In the genomic region with DNA sequence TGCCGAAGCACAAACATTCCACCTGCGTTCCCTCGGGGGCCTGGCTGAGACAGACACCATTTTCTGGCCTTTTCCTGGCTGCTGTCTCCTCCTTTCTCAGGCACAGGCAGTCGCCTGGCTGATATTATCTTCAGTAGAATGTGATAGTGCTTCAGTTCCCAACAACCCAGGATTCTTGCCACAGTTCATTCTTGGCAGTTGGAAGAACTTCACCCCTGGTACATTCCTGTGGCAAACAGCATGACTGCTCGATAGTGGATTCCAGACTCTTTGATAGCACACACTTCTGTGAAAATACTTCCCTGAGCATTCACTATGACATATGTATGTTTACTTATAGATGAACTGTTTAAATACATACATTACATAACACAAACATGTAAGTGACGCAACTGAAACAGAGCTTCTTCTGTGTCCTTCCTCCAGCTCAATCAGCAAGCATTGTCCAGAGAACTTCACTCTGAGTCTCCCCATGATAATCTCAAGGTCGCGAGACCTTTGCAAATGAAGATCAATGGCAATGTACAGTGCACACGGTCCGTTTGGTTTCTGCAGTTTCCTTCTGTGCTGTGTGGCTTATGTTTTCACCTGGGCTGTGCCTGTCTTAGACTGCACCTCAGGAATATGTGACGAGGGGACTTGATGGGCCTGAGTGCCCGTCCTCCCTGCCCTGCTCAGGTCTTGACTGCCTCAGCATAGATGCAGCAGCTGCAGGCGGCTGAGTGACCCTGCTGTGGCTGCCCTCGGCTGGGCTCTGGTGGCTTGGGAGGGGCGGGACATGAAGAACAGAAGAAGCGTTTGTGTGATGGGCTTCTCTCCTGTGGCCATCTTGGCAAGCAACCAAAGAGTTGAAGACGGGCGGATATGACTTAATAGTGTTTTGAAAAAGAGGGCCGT, we compare ENCODE assay signal across 1 cellular context.
TF ChIP-seq lines count a peak whose summit lies in the region.

No MANE protein-coding gene starts in this region.

TF ChIP-seq in HepG2, 621 proteins besides CTCF, POLR2A, EP300 and RAD21 (continued from another document and continues in another):
- TF ChIP-seq REST (IDR thresholded peaks at IDR 0.05; ENCODE audit: borderline replicate concordance in 1 of 2, low read depth in 1 of 2, low read length in 2 of 2) (peak in 1 of 2 experiments; percentile 51; a peak in 1 of 4 replicates), JUNB (CRISPR knock-in tag; IDR thresholded peaks at IDR 0.05; ENCODE audit: borderline replicate concordance) (0 out of 2 replicates have a peak, but pooled peaks have one; percentile 13), ZNF460 (CRISPR knock-in tag; IDR thresholded peaks at IDR 0.05; ENCODE audit: borderline replicate concordance) (no peak), TOPORS (CRISPR knock-in tag; IDR thresholded peaks at IDR 0.05) (no peak), ZHX1 (CRISPR knock-in tag; IDR thresholded peaks at IDR 0.05; ENCODE audit: low read depth) (peak; percentile 74), SAP130 (CRISPR knock-in tag; IDR thresholded peaks at IDR 0.05; ENCODE audit: low read depth) (peak; percentile 70), ARID5B (CRISPR knock-in tag; IDR thresholded peaks at IDR 0.05) (peak; percentile 98), TRIM24 (CRISPR knock-in tag; IDR thresholded peaks at IDR 0.05) (peak; percentile 70; the same call in 1 of the 2 replicates), SKI (IDR thresholded peaks at IDR 0.05; ENCODE audit: partially characterized antibody) (peak; percentile 61), DBP (CRISPR knock-in tag; IDR thresholded peaks at IDR 0.05; ENCODE audit: not compliant biosample characterization) (no peak), SNAI1 (CRISPR knock-in tag; IDR thresholded peaks at IDR 0.05; ENCODE audit: borderline replicate concordance) (no peak; the same call in 1 of the 2 replicates), CBFB (CRISPR knock-in tag; IDR thresholded peaks at IDR 0.05) (peak; percentile 14; the same call in 1 of the 2 replicates), PRDM10 (CRISPR knock-in tag; IDR thresholded peaks at IDR 0.05; ENCODE audit: low read depth) (peak; percentile 68; the same call in 1 of the 2 replicates), ZBTB1 (CRISPR knock-in tag; IDR thresholded peaks at IDR 0.05; ENCODE audit: borderline replicate concordance) (no peak), ZMYM2 (CRISPR knock-in tag; IDR thresholded peaks at IDR 0.05) (0 out of 2 replicates have a peak, but pooled peaks have one; percentile 36), RFX5 (IDR thresholded peaks at IDR 0.05; ENCODE audit: low read depth, low read length) (peak; percentile 57; the same call in 1 of the 2 replicates)
- TF ChIP-seq, protein P1, sequence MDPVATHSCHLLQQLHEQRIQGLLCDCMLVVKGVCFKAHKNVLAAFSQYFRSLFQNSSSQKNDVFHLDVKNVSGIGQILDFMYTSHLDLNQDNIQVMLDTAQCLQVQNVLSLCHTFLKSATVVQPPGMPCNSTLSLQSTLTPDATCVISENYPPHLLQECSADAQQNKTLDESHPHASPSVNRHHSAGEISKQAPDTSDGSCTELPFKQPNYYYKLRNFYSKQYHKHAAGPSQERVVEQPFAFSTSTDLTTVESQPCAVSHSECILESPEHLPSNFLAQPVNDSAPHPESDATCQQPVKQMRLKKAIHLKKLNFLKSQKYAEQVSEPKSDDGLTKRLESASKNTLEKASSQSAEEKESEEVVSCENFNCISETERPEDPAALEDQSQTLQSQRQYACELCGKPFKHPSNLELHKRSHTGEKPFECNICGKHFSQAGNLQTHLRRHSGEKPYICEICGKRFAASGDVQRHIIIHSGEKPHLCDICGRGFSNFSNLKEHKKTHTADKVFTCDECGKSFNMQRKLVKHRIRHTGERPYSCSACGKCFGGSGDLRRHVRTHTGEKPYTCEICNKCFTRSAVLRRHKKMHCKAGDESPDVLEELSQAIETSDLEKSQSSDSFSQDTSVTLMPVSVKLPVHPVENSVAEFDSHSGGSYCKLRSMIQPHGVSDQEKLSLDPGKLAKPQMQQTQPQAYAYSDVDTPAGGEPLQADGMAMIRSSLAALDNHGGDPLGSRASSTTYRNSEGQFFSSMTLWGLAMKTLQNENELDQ (CRISPR knock-in tag; IDR thresholded peaks at IDR 0.05; ENCODE audit: borderline replicate concordance) = no peak
- TF ChIP-seq, protein P2, sequence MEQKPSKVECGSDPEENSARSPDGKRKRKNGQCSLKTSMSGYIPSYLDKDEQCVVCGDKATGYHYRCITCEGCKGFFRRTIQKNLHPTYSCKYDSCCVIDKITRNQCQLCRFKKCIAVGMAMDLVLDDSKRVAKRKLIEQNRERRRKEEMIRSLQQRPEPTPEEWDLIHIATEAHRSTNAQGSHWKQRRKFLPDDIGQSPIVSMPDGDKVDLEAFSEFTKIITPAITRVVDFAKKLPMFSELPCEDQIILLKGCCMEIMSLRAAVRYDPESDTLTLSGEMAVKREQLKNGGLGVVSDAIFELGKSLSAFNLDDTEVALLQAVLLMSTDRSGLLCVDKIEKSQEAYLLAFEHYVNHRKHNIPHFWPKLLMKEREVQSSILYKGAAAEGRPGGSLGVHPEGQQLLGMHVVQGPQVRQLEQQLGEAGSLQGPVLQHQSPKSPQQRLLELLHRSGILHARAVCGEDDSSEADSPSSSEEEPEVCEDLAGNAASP (CRISPR knock-in tag; IDR thresholded peaks at IDR 0.05; ENCODE audit: borderline replicate concordance) = peak; percentile 73
- TF ChIP-seq, protein P3, sequence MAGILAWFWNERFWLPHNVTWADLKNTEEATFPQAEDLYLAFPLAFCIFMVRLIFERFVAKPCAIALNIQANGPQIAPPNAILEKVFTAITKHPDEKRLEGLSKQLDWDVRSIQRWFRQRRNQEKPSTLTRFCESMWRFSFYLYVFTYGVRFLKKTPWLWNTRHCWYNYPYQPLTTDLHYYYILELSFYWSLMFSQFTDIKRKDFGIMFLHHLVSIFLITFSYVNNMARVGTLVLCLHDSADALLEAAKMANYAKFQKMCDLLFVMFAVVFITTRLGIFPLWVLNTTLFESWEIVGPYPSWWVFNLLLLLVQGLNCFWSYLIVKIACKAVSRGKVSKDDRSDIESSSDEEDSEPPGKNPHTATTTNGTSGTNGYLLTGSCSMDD (CRISPR knock-in tag; IDR thresholded peaks at IDR 0.05) = no peak
- TF ChIP-seq, protein P4, sequence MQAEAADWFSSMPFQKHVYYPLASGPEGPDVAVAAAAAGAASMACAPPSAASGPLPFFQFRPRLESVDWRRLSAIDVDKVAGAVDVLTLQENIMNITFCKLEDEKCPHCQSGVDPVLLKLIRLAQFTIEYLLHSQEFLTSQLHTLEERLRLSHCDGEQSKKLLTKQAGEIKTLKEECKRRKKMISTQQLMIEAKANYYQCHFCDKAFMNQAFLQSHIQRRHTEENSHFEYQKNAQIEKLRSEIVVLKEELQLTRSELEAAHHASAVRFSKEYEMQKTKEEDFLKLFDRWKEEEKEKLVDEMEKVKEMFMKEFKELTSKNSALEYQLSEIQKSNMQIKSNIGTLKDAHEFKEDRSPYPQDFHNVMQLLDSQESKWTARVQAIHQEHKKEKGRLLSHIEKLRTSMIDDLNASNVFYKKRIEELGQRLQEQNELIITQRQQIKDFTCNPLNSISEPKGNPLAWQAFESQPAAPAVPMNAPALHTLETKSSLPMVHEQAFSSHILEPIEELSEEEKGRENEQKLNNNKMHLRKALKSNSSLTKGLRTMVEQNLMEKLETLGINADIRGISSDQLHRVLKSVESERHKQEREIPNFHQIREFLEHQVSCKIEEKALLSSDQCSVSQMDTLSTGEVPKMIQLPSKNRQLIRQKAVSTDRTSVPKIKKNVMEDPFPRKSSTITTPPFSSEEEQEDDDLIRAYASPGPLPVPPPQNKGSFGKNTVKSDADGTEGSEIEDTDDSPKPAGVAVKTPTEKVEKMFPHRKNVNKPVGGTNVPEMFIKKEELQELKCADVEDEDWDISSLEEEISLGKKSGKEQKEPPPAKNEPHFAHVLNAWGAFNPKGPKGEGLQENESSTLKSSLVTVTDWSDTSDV (CRISPR knock-in tag; IDR thresholded peaks at IDR 0.05) = no peak
